8 cellular contexts compared by ENCODE assay signal in the genomic region with DNA sequence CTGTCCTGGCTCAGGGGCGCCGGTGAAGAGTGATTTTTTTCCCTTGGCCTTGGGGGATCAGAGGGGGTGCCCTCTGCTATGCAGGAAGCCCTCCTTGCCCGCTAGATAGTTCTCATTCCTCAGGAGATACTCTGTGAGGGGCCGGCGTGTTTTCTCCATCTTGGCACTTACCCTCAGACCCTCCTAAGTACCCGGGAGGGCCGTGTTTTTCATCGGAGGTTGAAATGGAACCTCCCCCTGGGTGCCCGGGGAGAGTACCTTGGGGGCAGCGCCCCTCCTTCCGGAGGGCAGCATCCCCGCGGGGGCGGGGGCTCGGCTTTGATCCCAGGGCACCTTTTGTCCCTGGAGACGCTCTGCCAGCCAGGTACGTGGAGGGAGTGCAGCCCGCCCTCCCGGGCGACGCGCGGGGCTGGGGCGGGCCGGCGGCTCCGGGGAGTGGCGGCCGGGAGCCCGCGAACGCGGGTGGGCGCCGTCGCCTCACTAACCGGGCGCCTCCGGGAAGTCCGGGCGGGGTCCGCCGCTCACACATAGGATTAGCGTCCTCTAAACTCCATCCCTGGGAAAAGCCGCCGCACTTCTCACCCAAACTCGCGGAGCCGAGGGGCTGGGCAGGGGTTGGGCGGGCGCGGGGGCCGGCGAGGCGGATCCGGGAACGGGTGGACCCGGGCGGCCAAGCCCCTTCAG. TPM values are rescaled to one million over a fixed set of nuclear protein-coding genes. Genes with fewer than 3 reads are reported as not detected.
A peak's percentile ranks its signal among the peaks of the same experiment; 100 is the strongest.
DNase-seq lines count a peak whose midpoint lies in the region; ATAC-seq, FAIRE-seq and TF ChIP-seq lines count a peak whose summit lies in the region.
"Not testable (repeated sequence)": the region's sequence is repeated elsewhere in the genome, so short reads cannot be mapped to it uniquely, and the experiment has no call there.

No MANE protein-coding gene starts in this region.

- CTCF ChIA-PET in OCI-LY7 (lab: Charles Lee; ENCODE audit: unreplicated experiment); endothelial cell of umbilical vein (lab: Charles Lee): not testable (repeated sequence)

- H2AFZ ChIP-seq in OCI-LY7 (ENCODE audit: low read length) (peak overlapping the region; percentile 46; the same call in 1 of the 2 replicates), endothelial cell of umbilical vein (ENCODE audit: low read depth, low read length) (peak overlapping the region; percentile 34)

- peak overlapping the region; percentile 95 to 99 (median 98) for H3K9ac ChIP-seq in BLaER1 treated with 17β-estradiol and CSF1 and Interleukin-3, amounts not matched to agents 10 nM and 100 nM
- peak overlapping the region; percentile 42 for H3K9ac ChIP-seq in endothelial cell of umbilical vein (replicated peaks; ENCODE audit: extremely low read depth, insufficient read depth, low read length)

- intact Hi-C loops in OCI-LY7 (cut with micrococcal nuclease; ENCODE audit: unreplicated experiment) (loop anchor here (5.0 kb wide), 1 partner anchor 56 kb away; the partner anchor contains the start of gene METTL2A), endothelial cell of umbilical vein (cut with micrococcal nuclease) (loop anchor here (5.0 kb wide), 1 partner anchor 56 kb away; the partner anchor contains the start of gene METTL2A)

- H3K79me2 ChIP-seq in OCI-LY7 (ENCODE audit: insufficient read depth, low read depth, low read length) (peaks cover 61% of the 10 kb centered on the region), endothelial cell of umbilical vein (ENCODE audit: control insufficient read depth, insufficient read depth, low read length) (peaks cover 36% of the 10 kb centered on the region)

- not testable (repeated sequence) for TF ChIP-seq CTCF in OCI-LY7 (conservative IDR thresholded peaks at IDR 0.05; ENCODE audit: low read length); endothelial cell of umbilical vein (IDR thresholded peaks at IDR 0.05; ENCODE audit: extremely low read depth in 1 of 2, insufficient read depth in 1 of 2, low read depth in 1 of 2, low read length in 2 of 2)

- peak overlapping the region; percentile 96 to 98 (median 97) for H3K27ac ChIP-seq in BLaER1 treated with 17β-estradiol and CSF1 and Interleukin-3, amounts not matched to agents 10 nM and 100 nM
- peak overlapping the region; percentile 70 for H3K27ac ChIP-seq in OCI-LY7 (ENCODE audit: low read depth, low read length, poor library complexity, severe bottlenecking)
- peak overlapping the region; percentile 65 for H3K27ac ChIP-seq in endothelial cell of umbilical vein (ENCODE audit: insufficient read depth, low read depth, low read length)

- dilution Hi-C loops in endothelial cell of umbilical vein (cut with MboI; ENCODE audit: extremely low pct_ligation_motif_present, low sequenced_read_pairs): not testable (repeated sequence)

- not testable (repeated sequence) for BruUV-seq in OCI-LY7 (replicated peaks; lab: Mats Ljungman, UMichigan); endothelial cell of umbilical vein (replicated peaks; lab: Mats Ljungman, UMichigan)

- not testable (repeated sequence) for TF ChIP-seq POLR2A in endothelial cell of umbilical vein (IDR thresholded peaks at IDR 0.05; ENCODE audit: low read depth, low read length)

- POLR2A ChIA-PET in OCI-LY7 (lab: Charles Lee); endothelial cell of umbilical vein (lab: Charles Lee): not testable (repeated sequence)

- peaks cover 12 to 27% (median 20%) of the 10 kb centered on the region in 11 experiments; a peak in 19 of 22 replicates for H3K36me3 ChIP-seq in BLaER1 treated with 17β-estradiol and CSF1 and Interleukin-3, amounts not matched to agents 10 nM and 100 nM
- peaks cover 26% of the 10 kb centered on the region for H3K36me3 ChIP-seq in OCI-LY7 (ENCODE audit: insufficient read depth, low read length)
- H3K36me3 ChIP-seq in endothelial cell of umbilical vein (ENCODE audit: control insufficient read depth in 2 of 2, extremely low read depth in 1 of 2, insufficient read depth in 2 of 2, low read length in 2 of 2): not testable (repeated sequence)

- not testable (repeated sequence) for H3K9me2 ChIP-seq in OCI-LY7 (ENCODE audit: insufficient read depth, low read length)

- ATAC-seq in GM19438 (IDR thresholded peaks at IDR 0.05; ENCODE audit: low read depth, unreplicated experiment) (peak; percentile 23), HG03135 (IDR thresholded peaks at IDR 0.05; ENCODE audit: unreplicated experiment) (peak; percentile 20)

- H4K20me1 ChIP-seq in BLaER1 treated with 17β-estradiol and CSF1 and Interleukin-3, amounts not matched to agents 10 nM and 100 nM: peaks cover 4 to 32% (median 23%) of the 10 kb centered on the region in 11 experiments; a peak in 18 of 22 replicates
- peaks cover 13% of the 10 kb centered on the region; the same call in 1 of the 2 replicates for H4K20me1 ChIP-seq in OCI-LY7 (ENCODE audit: insufficient read depth, low read length)
- H4K20me1 ChIP-seq in endothelial cell of umbilical vein (replicated peaks; ENCODE audit: control insufficient read depth, extremely low read depth, insufficient read depth, low read length): not testable (repeated sequence)

- DNase-seq in OCI-LY7 (ENCODE audit: low spot score) (peak; percentile 41), activated T-helper 1 cell treated with Interleukin-2 at 50 U/mL for 16 hours (ENCODE audit: low read depth) (peak; percentile 23), medulla oblongata (ENCODE audit: extremely low spot score) (peak; percentile 22)
- DNase-seq in endothelial cell of umbilical vein (ENCODE audit: low read depth, low spot score): not testable (repeated sequence)
- peak; percentile 6 to 22 for DNase-seq in stimulated activated CD4-positive, alpha-beta T cell treated with anti-CD3 and anti-CD28 coated beads, Interleukin-1b, Interleukin-23, amount 100 ng/mL, for 4 hours (ENCODE audit: low read depth in 2 of 2)

- H3K4me3 ChIP-seq in BLaER1 treated with 17β-estradiol and CSF1 and Interleukin-3, amounts not matched to agents 10 nM and 100 nM: peak overlapping the region; percentile 82 to 94 (median 86)
- H3K4me3 ChIP-seq in OCI-LY7 (ENCODE audit: low read depth, low read length, poor library complexity, severe bottlenecking) (peak overlapping the region; percentile 97), endothelial cell of umbilical vein (replicated peaks in 1 of 3; ENCODE audit: insufficient read depth in 1 of 3, low read depth in 1 of 3, low read length in 3 of 3) (peak overlapping the region; percentile 35 to 61 (median 52))

- H3K27me3 ChIP-seq in BLaER1 treated with 17β-estradiol and CSF1 and Interleukin-3, amounts not matched to agents 10 nM and 100 nM; endothelial cell of umbilical vein (ENCODE audit: control insufficient read depth in 2 of 2, insufficient read depth in 2 of 2, low read length in 2 of 2): not testable (repeated sequence)

- FAIRE-seq in endothelial cell of umbilical vein (lab: Jason Lieb, UNC): peak; percentile 35

- not testable (repeated sequence) for H3K9me3 ChIP-seq in BLaER1 treated with 17β-estradiol and CSF1 and Interleukin-3, amounts not matched to agents 10 nM and 100 nM (replicated peaks in 1 of 11); OCI-LY7 (ENCODE audit: low read length); endothelial cell of umbilical vein (replicated peaks; ENCODE audit: control insufficient read depth, insufficient read depth, low read length)

- peaks cover 17 to 49% (median 30%) of the 10 kb centered on the region in 10 experiments for H3K4me1 ChIP-seq in BLaER1 treated with 17β-estradiol and CSF1 and Interleukin-3, amounts not matched to agents 10 nM and 100 nM
- H3K4me1 ChIP-seq in OCI-LY7 (ENCODE audit: insufficient read depth, low read length, poor library complexity, severe bottlenecking) (peaks cover 21% of the 10 kb centered on the region), endothelial cell of umbilical vein (ENCODE audit: control insufficient read depth, extremely low read depth, insufficient read depth, low read length) (peaks cover 11% of the 10 kb centered on the region)

- H3K4me2 ChIP-seq in BLaER1 treated with 17β-estradiol and CSF1 and Interleukin-3, amounts not matched to agents 10 nM and 100 nM: peak overlapping the region; percentile 72 to 94 (median 88)
- H3K4me2 ChIP-seq in OCI-LY7 (ENCODE audit: low read length): peak overlapping the region; percentile 96
- H3K4me2 ChIP-seq in endothelial cell of umbilical vein (ENCODE audit: insufficient read depth, low read length): peak overlapping the region; percentile 67

- H3K9me1 ChIP-seq in endothelial cell of umbilical vein (replicated peaks; ENCODE audit: control insufficient read depth, extremely low read depth, insufficient read depth, low read length): not testable (repeated sequence)

RNA-seq across cellular contexts. Expression of gene TLK2, which starts 0.8 kb away (rescaled TPM):
- 36.6 and 46.6 TPM in 2 replicates for total RNA-seq in OCI-LY7 (2014; rRNA removed; shearing (Covaris generic))
- total RNA-seq in OCI-LY7 (2022) (58.9 and 60.1 TPM in 2 replicates), endothelial cell of umbilical vein (37.6 and 40.7 TPM in 2 replicates)
- polyA plus RNA-seq in endothelial cell of umbilical vein: 30.7 and 30.9 TPM in 2 replicates
- 44.5 and 46.1 TPM in 2 replicates for polyA plus RNA-seq in endothelial cell of umbilical vein (2011; cell fraction: cytosol; rRNA removed)
- 39.2 and 66.0 TPM in 2 replicates for polyA plus RNA-seq in endothelial cell of umbilical vein (2011; cell fraction: nucleus; rRNA removed)
- 23.1 and 33.8 TPM in 2 replicates for polyA plus RNA-seq in endothelial cell of umbilical vein (2012)
- 101 and 117 TPM in 2 replicates for polyA minus RNA-seq in endothelial cell of umbilical vein
- polyA minus RNA-seq in endothelial cell of umbilical vein (2011; cell fraction: cytosol; rRNA and poly(A)+ RNA removed): 67.8 TPM
- polyA minus RNA-seq in endothelial cell of umbilical vein (2011; cell fraction: nucleus; rRNA and poly(A)+ RNA removed): 79.1 and 106 TPM in 2 replicates

RNA-seq across cellular contexts. Expression of gene METTL2A, which starts 54.2 kb away (rescaled TPM):
- total RNA-seq in OCI-LY7 (2014; rRNA removed; shearing (Covaris generic)): 18.4 and 24.9 TPM in 2 replicates
- total RNA-seq in OCI-LY7 (2022): 32.2 and 33.3 TPM in 2 replicates
- total RNA-seq in endothelial cell of umbilical vein: 23.3 and 24.1 TPM in 2 replicates
- 8.0 and 9.0 TPM in 2 replicates for polyA plus RNA-seq in endothelial cell of umbilical vein
- 10.4 and 10.5 TPM in 2 replicates for polyA plus RNA-seq in endothelial cell of umbilical vein (2011; cell fraction: cytosol; rRNA removed)
- 8.4 TPM in 2 replicates for polyA plus RNA-seq in endothelial cell of umbilical vein (2011; cell fraction: nucleus; rRNA removed)
- polyA plus RNA-seq in endothelial cell of umbilical vein (2012): 16.7 and 19.0 TPM in 2 replicates
- 9.8 and 12.2 TPM in 2 replicates for polyA minus RNA-seq in endothelial cell of umbilical vein
- 18.6 TPM for polyA minus RNA-seq in endothelial cell of umbilical vein (2011; cell fraction: cytosol; rRNA and poly(A)+ RNA removed)
- polyA minus RNA-seq in endothelial cell of umbilical vein (2011; cell fraction: nucleus; rRNA and poly(A)+ RNA removed): 9.3 and 16.3 TPM in 2 replicates
